In genomic region chr16:56662357-56663354, GRCh38 we compare ENCODE assay signal across 8 cellular contexts. TPM values are rescaled to one million over a fixed set of nuclear protein-coding genes. Genes with fewer than 3 reads are reported as not detected.
DNase-seq lines count a peak whose midpoint lies in the region; ATAC-seq, FAIRE-seq and TF ChIP-seq lines count a peak whose summit lies in the region.

No MANE protein-coding gene starts in this region.

- H3K56ac ChIP-seq in IMR-90 (ENCODE audit: extremely low read depth, insufficient read depth, low read length): no peak overlapping the region

- no peak overlapping the region for H3K14ac ChIP-seq in IMR-90 (replicated peaks; ENCODE audit: low read depth, low read length)

- H3K4me1 Mint-ChIP-seq in natural killer cell treated with Interleukin-12 subunit alpha and Interleukin-12 subunit beta and Interleukin-15 and Interleukin-18, amount 100 ng/mL, for 72 hours (ENCODE audit: low read depth in 2 of 2): peaks cover 11 to 20% of the 10 kb centered on the region in 2 donors

- BruUV-seq in IMR-90 (replicated peaks; lab: Mats Ljungman, UMichigan) (no TSS peak), mammary epithelial cell (replicated peaks; lab: Mats Ljungman, UMichigan) (no TSS peak)

- no peak overlapping the region for H2BK120ac ChIP-seq in IMR-90 (ENCODE audit: low read depth, low read length)

- H3K4ac ChIP-seq in IMR-90 (ENCODE audit: low read depth, low read length): no peak overlapping the region

- H2BK5ac ChIP-seq in IMR-90 (ENCODE audit: low read depth, low read length, poor library complexity, severe bottlenecking): no peak overlapping the region

- H2AFZ ChIP-seq in IMR-90 (replicated peaks; ENCODE audit: low read length, poor library complexity) (peak overlapping the region; percentile 24), mammary epithelial cell (ENCODE audit: low read depth, low read length) (peak overlapping the region; percentile 71)

- no peak overlapping the region for H3K18ac ChIP-seq in IMR-90 (ENCODE audit: low read depth, low read length)

- TF ChIP-seq CTCF in AG04449 (IDR thresholded peaks at IDR 0.05; ENCODE audit: insufficient read depth, low read length, missing control alignments) (no peak), IMR-90 (conservative IDR thresholded peaks at IDR 0.05; ENCODE audit: low read depth, low read length) (no peak), mammary epithelial cell (conservative IDR thresholded peaks at IDR 0.05 in 1 of 2, IDR thresholded peaks at IDR 0.05 in 1 of 2; ENCODE audit: extremely low read depth in 1 of 2, insufficient read depth in 1 of 2, low read depth in 1 of 2, low read length in 2 of 2) (no peak)

- H3K27ac ChIP-seq in IMR-90 (ENCODE audit: insufficient read depth, low read length) (no peak overlapping the region), mammary epithelial cell (ENCODE audit: insufficient read depth, low read depth, low read length) (no peak overlapping the region), small intestine (ENCODE audit: low read depth in 1 of 2, low read length in 1 of 2) (no peak overlapping the region)

- no peak overlapping the region for H2BK15ac ChIP-seq in IMR-90 (ENCODE audit: low read depth, low read length)

- 8% methylated on average over 12 of the region's 48 CpGs; no CpG with 5 or more reads in 1 of the 2 experiments for WGBS in IMR-90 (ENCODE audit: extremely low coverage in 2 of 2, insufficient read length in 1 of 2), 2 experiments
- WGBS in mammary epithelial cell (ENCODE audit: low coverage, missing lambda C conversion rate): 22% methylated on average over 34 of the region's 48 CpGs
- 15 to 33% (median 33%) methylated on average over 34 to 48 of the region's 48 CpGs for WGBS in small intestine, 3 donors

- H4K20me1 ChIP-seq in IMR-90 (ENCODE audit: insufficient read depth, low read length) (no peaks in the 10 kb centered on the region), mammary epithelial cell (ENCODE audit: insufficient read depth, low read length) (no peaks in the 10 kb centered on the region)

- DNase-seq in AG04449 (ENCODE audit: low read depth, low spot score) (no peak), IMR-90 (no peak), mammary epithelial cell (no peak), OCI-M1 (lab: John Stamatoyannopoulos, UW) (no peak), small intestine (no peak), HuH-7.5 (ENCODE audit: low spot score) (no peak)
- DNase-seq in natural killer cell treated with Interleukin-12 subunit alpha and Interleukin-12 subunit beta and Interleukin-15 and Interleukin-18, amount 100 ng/mL, for 72 hours (ENCODE audit: low spot score): no peak

- dilution Hi-C loops in IMR-90 (cut with HindIII; ENCODE audit: low sequenced_read_pairs, unreplicated experiment) (no loop called here), mammary epithelial cell (cut with HindIII; ENCODE audit: low sequenced_read_pairs) (loop anchor here (5.0 kb wide), 1 partner anchor 70 kb away; the partner anchor contains the start of gene NUP93)

- ATAC-seq in IMR-90 (ENCODE audit: low read depth) (peak; percentile 24; the same call in 1 of the 2 replicates), GM19463 (IDR thresholded peaks at IDR 0.05; ENCODE audit: unreplicated experiment) (no peak)
- ATAC-seq in natural killer cell treated with Interleukin-12 subunit alpha and Interleukin-12 subunit beta and Interleukin-15 and Interleukin-18, amount 100 ng/mL, for 72 hours: peak in 1 of 2 donors; percentile 41

- H4K91ac ChIP-seq in IMR-90 (ENCODE audit: insufficient read depth, low read depth, low read length): no peak overlapping the region

- intact Hi-C loops in IMR-90 (cut with micrococcal nuclease): loop anchor here (2.0 kb wide), 1 partner anchor 26 kb away; no protein-coding TSS in a partner anchor
- intact Hi-C loops in mammary epithelial cell (cut with micrococcal nuclease): no loop called here

- peak overlapping the region; percentile 8; the same call in 1 of the 2 replicates for H3K4me3 ChIP-seq in AG04449 (ENCODE audit: low read depth, low read length)
- no peak overlapping the region for H3K4me3 ChIP-seq in IMR-90 (ENCODE audit: insufficient read depth, low read depth, low read length)
- no peak overlapping the region for H3K4me3 ChIP-seq in mammary epithelial cell (replicated peaks in 1 of 3; ENCODE audit: insufficient read depth in 1 of 3, low read depth in 2 of 3, low read length in 3 of 3)
- peak overlapping the region in 1 of 2 donors; percentile 3 for H3K4me3 ChIP-seq in small intestine (ENCODE audit: low read depth in 1 of 2, low read length in 2 of 2)

- no peak overlapping the region for H2BK20ac ChIP-seq in IMR-90 (ENCODE audit: low read depth, low read length)

- no peak overlapping the region for H2AK9ac ChIP-seq in IMR-90 (replicated peaks; ENCODE audit: low read depth, low read length, poor library complexity)

- peaks cover 3% of the 10 kb centered on the region; the same call in 1 of the 2 replicates for H3K9me1 ChIP-seq in IMR-90 (ENCODE audit: insufficient read depth, low read length)

- H3K36me3 Mint-ChIP-seq in natural killer cell treated with Interleukin-12 subunit alpha and Interleukin-12 subunit beta and Interleukin-15 and Interleukin-18, amount 100 ng/mL, for 72 hours: no peaks in the 10 kb centered on the region

- H3K27me3 Mint-ChIP-seq in natural killer cell treated with Interleukin-12 subunit alpha and Interleukin-12 subunit beta and Interleukin-15 and Interleukin-18, amount 100 ng/mL, for 72 hours: peaks cover 27 to 42% of the 10 kb centered on the region in 2 donors

- no peak overlapping the region for H3K27ac Mint-ChIP-seq in natural killer cell treated with Interleukin-12 subunit alpha and Interleukin-12 subunit beta and Interleukin-15 and Interleukin-18, amount 100 ng/mL, for 72 hours

- no peaks in the 10 kb centered on the region for H3K79me2 ChIP-seq in mammary epithelial cell (ENCODE audit: insufficient read depth, low read length)

- H3K9me3 ChIP-seq in IMR-90 (ENCODE audit: control insufficient read depth, insufficient read depth, low read length): no peaks in the 10 kb centered on the region
- H3K9me3 ChIP-seq in mammary epithelial cell (replicated peaks; ENCODE audit: insufficient read depth, low read length): no peaks in the 10 kb centered on the region
- H3K9me3 ChIP-seq in small intestine (ENCODE audit: control insufficient read depth, low read depth): no peaks in the 10 kb centered on the region

- H3K4me3 Mint-ChIP-seq in natural killer cell treated with Interleukin-12 subunit alpha and Interleukin-12 subunit beta and Interleukin-15 and Interleukin-18, amount 100 ng/mL, for 72 hours: peak overlapping the region; percentile 62

- H3K9me3 Mint-ChIP-seq in natural killer cell treated with Interleukin-12 subunit alpha and Interleukin-12 subunit beta and Interleukin-15 and Interleukin-18, amount 100 ng/mL, for 72 hours: no peaks in the 10 kb centered on the region

- TF ChIP-seq RAD21 in IMR-90 (IDR thresholded peaks at IDR 0.05; ENCODE audit: low read length): no peak

- peaks cover 92% of the 10 kb centered on the region for H3K27me3 ChIP-seq in IMR-90 (ENCODE audit: control insufficient read depth, insufficient read depth, low read length)
- H3K27me3 ChIP-seq in mammary epithelial cell (ENCODE audit: insufficient read depth, low read length): no peaks in the 10 kb centered on the region
- H3K27me3 ChIP-seq in small intestine (ENCODE audit: control insufficient read depth in 2 of 2, insufficient read depth in 2 of 2, low read length in 2 of 2): no peaks in the 10 kb centered on the region

- H3K9ac ChIP-seq in IMR-90 (ENCODE audit: low read depth, low read length): no peak overlapping the region
- H3K9ac ChIP-seq in mammary epithelial cell (ENCODE audit: insufficient read depth, low read length): no peak overlapping the region

- no peaks in the 10 kb centered on the region for H3K36me3 ChIP-seq in IMR-90 (ENCODE audit: control insufficient read depth, insufficient read depth, low read length)
- no peaks in the 10 kb centered on the region for H3K36me3 ChIP-seq in mammary epithelial cell (ENCODE audit: insufficient read depth, low read length)
- no peaks in the 10 kb centered on the region for H3K36me3 ChIP-seq in small intestine (ENCODE audit: control insufficient read depth in 2 of 2, insufficient read depth in 2 of 2, low read length in 2 of 2)

- H3K23ac ChIP-seq in IMR-90 (ENCODE audit: low read depth, low read length): no peak overlapping the region; the same call in 1 of the 2 replicates

- no peaks in the 10 kb centered on the region for H3K79me1 ChIP-seq in IMR-90 (ENCODE audit: low read depth in 1 of 2, low read length in 2 of 2)

- no peak overlapping the region for H4K5ac ChIP-seq in IMR-90 (ENCODE audit: low read depth, low read length)

- no peak for TF ChIP-seq POLR2A in IMR-90 (IDR thresholded peaks at IDR 0.05; ENCODE audit: low read depth, low read length)

- no peak for FAIRE-seq in small intestine (lab: Jason Lieb, UNC)

- H3K4me1 ChIP-seq in IMR-90 (ENCODE audit: control insufficient read depth, insufficient read depth, low read length): peaks cover 3% of the 10 kb centered on the region; the same call in 1 of the 2 replicates
- peaks cover 15% of the 10 kb centered on the region for H3K4me1 ChIP-seq in mammary epithelial cell (ENCODE audit: insufficient read depth, low read length)
- H3K4me1 ChIP-seq in small intestine (ENCODE audit: control insufficient read depth in 2 of 2, insufficient read depth in 1 of 2, low read depth in 1 of 2, low read length in 1 of 2): no peaks in the 10 kb centered on the region

- H3K4me2 ChIP-seq in IMR-90 (ENCODE audit: low read depth, low read length): 0 out of 2 replicates have a peak overlapping the region, but pooled peaks have one; percentile 33
- peak overlapping the region; percentile 62 for H3K4me2 ChIP-seq in mammary epithelial cell (ENCODE audit: insufficient read depth, low read depth, low read length)

- CTCF ChIA-PET in AG04449 (lab: Yijun Ruan, JAX): interaction anchor here (1.1 kb wide), 1 partner anchor 17 kb away, joined by 3 read pairs; no protein-coding TSS in a partner anchor
- CTCF ChIA-PET in IMR-90 (lab: Yijun Ruan, JAX): no interaction called here
- CTCF ChIA-PET in mammary epithelial cell (lab: Charles Lee; ENCODE audit: low non-redundant PET): no interaction called here

- no peak overlapping the region for H2AK5ac ChIP-seq in IMR-90 (ENCODE audit: low read depth, low read length)

- POLR2A ChIA-PET in AG04449 (lab: Yijun Ruan, JAX) (interaction anchor here (0.6 kb wide), 1 partner anchor 19 kb away, joined by 3 read pairs; no protein-coding TSS in a partner anchor), IMR-90 (lab: Charles Lee; ENCODE audit: unreplicated experiment) (no interaction called here)

- in situ Hi-C loops in IMR-90 (cut with MboI; ENCODE audit: low sequenced_read_pairs) (no loop called here), mammary epithelial cell (cut with MboI; ENCODE audit: low sequenced_read_pairs in 2 of 2) (no loop called here)

- H4K8ac ChIP-seq in IMR-90 (ENCODE audit: low read depth in 2 of 2, low read length in 2 of 2): no peak overlapping the region

RNA-seq across cellular contexts. Expression of gene MT1F, which starts 4.9 kb away (rescaled TPM):
- total RNA-seq in IMR-90 (2012; rRNA removed) (not detected in 2 replicates), mammary epithelial cell (1 to 10 TPM; 4.2 to 8.6 TPM)
- polyA plus RNA-seq in IMR-90 (2012; rRNA removed) (0.56 and 1.1 TPM in 2 replicates), mammary epithelial cell (7.1 TPM), small intestine (10 to 100 TPM; 13.4 to 38.0 (median 20.3) TPM)
- polyA plus RNA-seq in IMR-90 (2012; cell fraction: cytosol; rRNA removed): 0.73 and 0.95 TPM in 2 replicates
- polyA plus RNA-seq in IMR-90 (2012; cell fraction: nucleus; rRNA removed; ENCODE audit: low replicate concordance): 0.07 and 0.26 TPM in 2 replicates
- polyA minus RNA-seq in mammary epithelial cell: not detected
- total RNA-seq in natural killer cell treated with Interleukin-12 subunit alpha and Interleukin-12 subunit beta and Interleukin-15 and Interleukin-18, amount 100 ng/mL, for 72 hours: 10 to 100 TPM; 11.1 to 19.9 TPM

RNA-seq across cellular contexts. Expression of gene MT1G, which starts 5.2 kb away (rescaled TPM):
- not detected in 2 replicates for total RNA-seq in IMR-90 (2012; rRNA removed)
- 0.48 and 0.56 TPM in 2 replicates for polyA plus RNA-seq in IMR-90 (2012; rRNA removed)
- polyA plus RNA-seq in IMR-90 (2012; cell fraction: cytosol; rRNA removed): 0.62 TPM in 1 of 2 replicates, not detected in the other
- polyA plus RNA-seq in IMR-90 (2012; cell fraction: nucleus; rRNA removed; ENCODE audit: low replicate concordance): not detected in 2 replicates
- total RNA-seq in mammary epithelial cell: 1 to 10 TPM in 1 of 2 donors, under 1 TPM in 1; 0.92 to 2.3 TPM
- polyA plus RNA-seq in mammary epithelial cell: 3.9 TPM
- polyA minus RNA-seq in mammary epithelial cell: not detected
- 1 to 10 TPM; 3.3 to 7.5 TPM for total RNA-seq in natural killer cell treated with Interleukin-12 subunit alpha and Interleukin-12 subunit beta and Interleukin-15 and Interleukin-18, amount 100 ng/mL, for 72 hours
- polyA plus RNA-seq in small intestine: 100 to 1,000 TPM; 193 to 428 (median 257) TPM

RNA-seq across cellular contexts. Expression of gene MT1H, which starts 7.0 kb away (rescaled TPM):
- total RNA-seq in IMR-90 (2012; rRNA removed) (not detected in 2 replicates), mammary epithelial cell (not detected)
- polyA plus RNA-seq in IMR-90 (2012; rRNA removed) (not detected in 2 replicates), mammary epithelial cell (not detected), small intestine (10 to 100 TPM in 2 of 3 donors, 1 to 10 TPM in 1; 3.6 to 73.8 (median 51.9) TPM)
- polyA plus RNA-seq in IMR-90 (2012; cell fraction: cytosol; rRNA removed): not detected in 2 replicates
- not detected in 2 replicates for polyA plus RNA-seq in IMR-90 (2012; cell fraction: nucleus; rRNA removed; ENCODE audit: low replicate concordance)
- not detected for polyA minus RNA-seq in mammary epithelial cell
- not detected for total RNA-seq in natural killer cell treated with Interleukin-12 subunit alpha and Interleukin-12 subunit beta and Interleukin-15 and Interleukin-18, amount 100 ng/mL, for 72 hours

RNA-seq across cellular contexts. Expression of gene MT1B, which starts 11.0 kb away (rescaled TPM):
- total RNA-seq in IMR-90 (2012; rRNA removed): not detected in 2 replicates
- polyA plus RNA-seq in IMR-90 (2012; rRNA removed): not detected in 2 replicates
- polyA plus RNA-seq in IMR-90 (2012; cell fraction: cytosol; rRNA removed): not detected in 2 replicates
- polyA plus RNA-seq in IMR-90 (2012; cell fraction: nucleus; rRNA removed; ENCODE audit: low replicate concordance): not detected in 2 replicates
- total RNA-seq in mammary epithelial cell: not detected
- not detected for polyA plus RNA-seq in mammary epithelial cell
- not detected for polyA minus RNA-seq in mammary epithelial cell
- total RNA-seq in natural killer cell treated with Interleukin-12 subunit alpha and Interleukin-12 subunit beta and Interleukin-15 and Interleukin-18, amount 100 ng/mL, for 72 hours: not detected
- polyA plus RNA-seq in small intestine: not detected

RNA-seq across cellular contexts. Expression of gene MT1X, which starts 19.6 kb away (rescaled TPM):
- 5.6 and 37.2 TPM in 2 replicates for total RNA-seq in IMR-90 (2012; rRNA removed)
- 117 and 170 TPM in 2 replicates for polyA plus RNA-seq in IMR-90 (2012; rRNA removed)
- polyA plus RNA-seq in IMR-90 (2012; cell fraction: cytosol; rRNA removed): 21.5 and 26.9 TPM in 2 replicates
- polyA plus RNA-seq in IMR-90 (2012; cell fraction: nucleus; rRNA removed; ENCODE audit: low replicate concordance): 12.7 and 14.1 TPM in 2 replicates
- total RNA-seq in mammary epithelial cell: 100 to 1,000 TPM in 1 of 2 donors, 10 to 100 TPM in 1; 85.4 to 591 TPM
- polyA plus RNA-seq in mammary epithelial cell: 1,069 TPM
- 517 TPM for polyA minus RNA-seq in mammary epithelial cell
- 10 to 100 TPM; 60.6 to 66.3 TPM for total RNA-seq in natural killer cell treated with Interleukin-12 subunit alpha and Interleukin-12 subunit beta and Interleukin-15 and Interleukin-18, amount 100 ng/mL, for 72 hours
- polyA plus RNA-seq in small intestine: 100 to 1,000 TPM in 2 of 3 donors, 10 to 100 TPM in 1; 93.7 to 776 (median 137) TPM
